Comparison of ENCODE assay signal across 8 cellular contexts in the genomic region with DNA sequence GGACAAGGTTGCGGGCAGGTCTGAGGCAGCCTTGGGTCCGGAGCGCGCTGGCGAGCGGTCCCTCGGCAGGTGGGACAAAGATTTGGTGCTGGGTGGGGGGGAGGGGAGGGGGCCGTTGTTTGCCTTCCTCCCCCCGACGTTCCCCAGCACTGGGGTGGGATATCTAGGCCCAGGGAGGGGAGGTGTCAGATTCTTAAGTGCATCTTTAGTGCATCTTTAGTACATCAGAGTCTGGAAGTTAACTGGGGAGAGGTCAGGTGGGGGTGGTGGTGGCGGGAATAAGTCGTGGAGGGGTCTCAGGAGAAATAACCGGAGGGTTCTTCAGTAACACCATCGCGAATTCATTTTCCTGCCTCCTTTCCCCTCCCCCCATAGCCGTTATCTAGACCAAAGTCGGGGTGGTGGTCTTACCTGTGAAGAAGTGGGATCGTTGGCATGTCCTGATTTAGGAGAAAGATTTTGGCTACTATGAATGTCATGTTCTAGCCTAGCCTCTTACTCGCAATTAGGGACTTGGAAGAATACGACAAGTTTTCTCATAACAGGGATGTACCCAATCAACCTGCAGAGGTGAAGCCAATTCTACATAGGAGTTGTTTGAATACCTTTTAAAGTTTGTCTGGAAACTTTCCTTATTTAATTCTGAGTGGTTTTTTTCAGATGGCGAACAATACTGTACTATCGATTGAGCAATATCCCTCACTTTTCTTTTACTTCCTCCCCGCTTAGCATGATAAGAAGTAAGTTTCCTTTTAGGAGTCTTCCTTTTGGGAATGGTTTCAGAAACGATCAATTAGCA. TPM values are rescaled to one million over a fixed set of nuclear protein-coding genes. Genes with fewer than 3 reads are reported as not detected.
DNase-seq lines count a peak whose midpoint lies in the region; ATAC-seq and TF ChIP-seq lines count a peak whose summit lies in the region.

No MANE protein-coding gene starts in this region.

- ATAC-seq in T-helper 17 cell (no peak), foreskin keratinocyte (no peak), GM19395 (IDR thresholded peaks at IDR 0.05; ENCODE audit: unreplicated experiment) (no peak)

- DNase-seq in A673 (ENCODE audit: low spot score) (peak; percentile 18), GM13976 (ENCODE audit: low spot score) (peak; percentile 36), T-helper 17 cell (no peak), foreskin keratinocyte (peak in 1 of 2 donors; percentile 18), skeletal muscle cell (ENCODE audit: low read depth) (no peak), NCI-H446 treated with DMSO at 0.1 percent for 48 hours (lab: John Stamatoyannopoulos, UW) (no peak), kidney tubule cell (ENCODE audit: low spot score) (no peak)

- H3K9me3 ChIP-seq in A673 (ENCODE audit: low read depth, low read length, poor library complexity, severe bottlenecking) (no peaks in the 10 kb centered on the region), T-helper 17 cell (ENCODE audit: control insufficient read depth, low read length, poor library complexity, severe bottlenecking) (no peaks in the 10 kb centered on the region)

- CTCF ChIA-PET in A673 (lab: Charles Lee) = interaction anchor here (0.7 kb wide), 1 partner anchor 92 kb away, joined by 3 read pairs; no protein-coding TSS in a partner anchor

- H3K4me1 ChIP-seq in A673 (ENCODE audit: insufficient read depth, low read length, poor library complexity, severe bottlenecking) = peaks cover 3% of the 10 kb centered on the region
- peaks cover 7% of the 10 kb centered on the region for H3K4me1 ChIP-seq in foreskin keratinocyte

- peaks cover 2% of the 10 kb centered on the region for H3K36me3 Mint-ChIP-seq in T-helper 17 cell (ENCODE audit: low read depth)

- H3K4me3 Mint-ChIP-seq in T-helper 17 cell = peak overlapping the region; percentile 92

- peak overlapping the region; percentile 93 for H3K4me3 ChIP-seq in A673 (ENCODE audit: low read depth, low read length, poor library complexity, severe bottlenecking)
- H3K4me3 ChIP-seq in skeletal muscle cell (ENCODE audit: low read depth, low read length) = peak overlapping the region; percentile 83

- H3K27ac ChIP-seq in A673 (ENCODE audit: low read depth, low read length, poor library complexity, severe bottlenecking) = peak overlapping the region; percentile 98
- peak overlapping the region; percentile 97 for H3K27ac ChIP-seq in foreskin keratinocyte

- intact Hi-C loops in A673 (cut with micrococcal nuclease; ENCODE audit: unreplicated experiment) = loop anchor here (2.0 kb wide), 1 partner anchor 101 kb away; no protein-coding TSS in a partner anchor

- TF ChIP-seq CTCF in A673 (conservative IDR thresholded peaks at IDR 0.05; ENCODE audit: low read depth, low read length) (no peak), GM13976 (IDR thresholded peaks at IDR 0.05; ENCODE audit: borderline replicate concordance, control extremely low read depth, extremely low read depth, insufficient read depth, missing control alignments) (no peak), foreskin keratinocyte (conservative IDR thresholded peaks at IDR 0.05) (no peak)

- no peaks in the 10 kb centered on the region for H3K36me3 ChIP-seq in A673 (ENCODE audit: insufficient read depth, low read length, poor library complexity, severe bottlenecking)

- H3K4me1 Mint-ChIP-seq in T-helper 17 cell = peaks cover 21% of the 10 kb centered on the region

- H3K27me3 Mint-ChIP-seq in T-helper 17 cell = peaks cover 14% of the 10 kb centered on the region

- POLR2A ChIA-PET in A673 (lab: Charles Lee; ENCODE audit: low non-redundant PET) = no interaction called here

- H3K27me3 ChIP-seq in A673 (replicated peaks; ENCODE audit: insufficient read depth, low read depth, low read length, poor library complexity) = no peaks in the 10 kb centered on the region
- H3K27me3 ChIP-seq in foreskin keratinocyte = no peaks in the 10 kb centered on the region

- in situ Hi-C loops in GM13976 (cut with MboI; ENCODE audit: low sequenced_read_pairs, unreplicated experiment) = no loop called here

- TSS peak; percentile 64 for BruUV-seq in A673 (replicated peaks; lab: Mats Ljungman, UMichigan)

- H3K27ac Mint-ChIP-seq in T-helper 17 cell = peak overlapping the region; percentile 62

RNA-seq across cellular contexts. Expression of gene ZMYM4, which starts 0.9 kb away (rescaled TPM):
- total RNA-seq in A673 (2021) = 80.0 and 83.5 TPM in 2 replicates
- 10 to 100 TPM; 32.0 to 37.3 TPM for total RNA-seq in T-helper 17 cell
- total RNA-seq in foreskin keratinocyte = 32.3 and 34.5 TPM in 2 replicates
- 5.8 and 7.2 TPM in 2 replicates for polyA plus RNA-seq in foreskin keratinocyte

Comparison
In these comparisons a context has a peak if more than half of its experiments do, and no peak if none do; other contexts are left out.
1. DNase-seq: peak in A673 (single experiment) and GM13976 (single experiment); none in T-helper 17 cell (0 of 3), skeletal muscle cell (single experiment), NCI-H446 treated with DMSO at 0.1 percent for 48 hours (single experiment) and kidney tubule cell (single experiment).